Comparison of ENCODE assay signal across 7 cellular contexts in genomic region chr2:200490001-200490400, GRCh38.
"Had no signal": no experiment of that assay in that cellular context is flagged by ENCODE, and none has a peak within 500 bp of the region (broad histone marks: within the 10 kb centered on the region; RNA-seq: fewer than 3 reads in every experiment).

No MANE protein-coding gene starts in this region.

- H3K27me3 Mint-ChIP-seq: IgD-negative memory B cell had no signal

- H3K4me3 ChIP-seq: GM23248, HAP-1 had no signal

- DNase-seq: GM23248, HFFc6, KBM-7 had no signal

- H3K9me3 Mint-ChIP-seq: HFFc6, IgD-negative memory B cell had no signal

- H3K4me3 Mint-ChIP-seq: HFFc6, IgD-negative memory B cell had no signal

- H3K36me3 ChIP-seq: HAP-1 had no signal

- H3K9me3 ChIP-seq: HAP-1 had no signal

- H3K27ac ChIP-seq: GM23248, KMS-11 had no signal

- H3K4me1 ChIP-seq: HAP-1 had no signal

- ATAC-seq: HCT116 had no signal

- H3K27ac Mint-ChIP-seq: HFFc6, IgD-negative memory B cell had no signal
